ENCODE assay signal across 15 cellular contexts in the genomic region with DNA sequence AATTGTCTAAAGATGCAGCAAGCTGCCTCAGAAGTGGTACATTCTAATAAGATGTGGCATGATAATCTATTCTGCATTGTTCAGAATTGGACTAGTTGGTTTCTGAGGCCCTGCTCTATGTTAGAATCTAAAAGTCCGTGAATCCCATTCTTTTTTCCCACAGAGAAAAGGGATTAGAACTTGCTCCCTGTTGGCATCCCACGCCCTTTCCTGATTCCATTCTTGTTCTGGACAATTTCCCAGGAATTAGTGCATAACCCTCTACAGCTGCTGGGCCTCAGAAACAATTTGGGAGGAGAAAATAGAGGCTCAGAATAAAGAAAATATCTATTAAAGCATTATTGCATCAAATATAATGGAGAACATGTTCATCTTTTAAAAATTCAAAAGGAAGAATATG.
DNase-seq lines count a peak whose midpoint lies in the region; TF ChIP-seq lines count a peak whose summit lies in the region.
"Had no signal": no experiment of that assay in that cellular context is flagged by ENCODE, and none has a peak within 500 bp of the region (broad histone marks: within the 10 kb centered on the region; RNA-seq: fewer than 3 reads in every experiment).

No MANE protein-coding gene starts in this region.

- no peaks in the 10 kb centered on the region for H3K27me3 ChIP-seq in HAP-1 (ENCODE audit: low read depth)
- H3K27me3 ChIP-seq in BE2C, result no peaks in the 10 kb centered on the region
- H3K27me3 ChIP-seq: BLaER1 had no signal

- no peak for TF ChIP-seq CTCF in BE2C (IDR thresholded peaks at IDR 0.05; ENCODE audit: low read depth, low read length)

- no peaks in the 10 kb centered on the region for H3K9me3 ChIP-seq in HAP-1
- H3K9me3 ChIP-seq in BE2C, result no peaks in the 10 kb centered on the region
- H3K9me3 ChIP-seq: BLaER1 had no signal

- H3K4me1 ChIP-seq in HAP-1, result no peaks in the 10 kb centered on the region
- H3K4me1 ChIP-seq in BE2C, result peaks cover 17% of the 10 kb centered on the region

- in situ Hi-C loops in HAP-1 (cut with MboI; ENCODE audit: low sequenced_read_pairs), result loop anchor here (25.0 kb wide), 1 partner anchor 212 kb away; no protein-coding TSS in a partner anchor

- H3K36me3 ChIP-seq in HAP-1 (replicated peaks) (no peaks in the 10 kb centered on the region), BE2C (no peaks in the 10 kb centered on the region)
- H3K36me3 ChIP-seq: BLaER1 had no signal

- H3K4me3 ChIP-seq in HAP-1 (no peak overlapping the region), BE2C (ENCODE audit: low read depth, low read length) (no peak overlapping the region)
- H3K4me3 ChIP-seq: BLaER1, GM23338 had no signal

- peak; percentile 23 for DNase-seq in DMS 273 (lab: John Stamatoyannopoulos, UW; ENCODE audit: unreplicated experiment)
- no peak for DNase-seq in DMS 273 treated with DMSO at 0.1 percent for 48 hours (lab: John Stamatoyannopoulos, UW)
- DNase-seq in dedifferentiated amniotic fluid mesenchymal stem cell (ENCODE audit: extremely low spot score), result peak; percentile 34
- DNase-seq in myocyte (ENCODE audit: low read depth), result peak; percentile 8
- no peak for DNase-seq in activated CD8-positive, alpha-beta memory T cell treated with anti-CD3 and anti-CD28 coated beads, Interleukin-2, amount 50 U/mL, for 48 hours
- DNase-seq in HAP-1 (ENCODE audit: low spot score in 2 of 2), result no peak
- DNase-seq in activated naive CD4-positive, alpha-beta T cell treated with Interleukin-2 at 50 U/mL for 16 hours, result no peak
- no peak for DNase-seq in BE2C
- DNase-seq: DMS153, DMS79 treated with DMSO at 0.1 percent for 48 hours, EL, GDM1, H7 had no signal

Comparison
In these comparisons a context has a peak if more than half of its experiments do, and no peak if none do; other contexts are left out.
1. DNase-seq: peak in DMS 273 (single experiment), dedifferentiated amniotic fluid mesenchymal stem cell (single experiment) and myocyte (single experiment); none in DMS 273 treated with DMSO at 0.1 percent for 48 hours (single experiment), activated CD8-positive, alpha-beta memory T cell treated with anti-CD3 and anti-CD28 coated beads, Interleukin-2, amount 50 U/mL, for 48 hours (single experiment), HAP-1 (0 of 2), activated naive CD4-positive, alpha-beta T cell treated with Interleukin-2 at 50 U/mL for 16 hours (single experiment) and BE2C (single experiment).